ENCODE assay signal across 13 cellular contexts in the genomic region with DNA sequence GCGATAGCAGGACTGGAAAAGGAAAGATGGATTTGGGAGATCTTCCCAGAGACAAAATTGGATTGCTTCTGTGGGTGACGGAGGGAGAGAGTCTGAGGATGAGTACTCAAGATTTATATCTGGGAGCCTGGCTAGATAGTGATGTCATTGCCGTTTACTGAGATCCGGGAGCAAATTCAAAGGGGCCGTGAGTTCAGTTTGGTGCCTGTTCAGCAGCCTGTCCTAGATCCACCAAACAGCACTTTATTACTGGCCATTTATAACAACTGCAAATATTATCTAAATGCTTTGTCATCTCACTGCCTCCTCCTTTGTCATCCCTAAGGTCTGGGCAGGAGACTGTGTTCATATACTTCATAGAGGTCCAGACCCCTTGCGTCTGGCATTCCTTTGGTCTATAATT. TPM values are rescaled to one million over a fixed set of nuclear protein-coding genes. Genes with fewer than 3 reads are reported as not detected.
DNase-seq lines count a peak whose midpoint lies in the region; ATAC-seq and TF ChIP-seq lines count a peak whose summit lies in the region.
"Had no signal": no experiment of that assay in that cellular context is flagged by ENCODE, and none has a peak within 500 bp of the region (broad histone marks: within the 10 kb centered on the region; RNA-seq: fewer than 3 reads in every experiment).

No MANE protein-coding gene starts in this region.

- H3F3A ChIP-seq in PC-9 (ENCODE audit: insufficient read depth, low read depth) = peaks cover 36% of the 10 kb centered on the region

- no peak for TF ChIP-seq POLR2A in esophagus muscularis mucosa (IDR thresholded peaks at IDR 0.05; ENCODE audit: low read depth)
- TF ChIP-seq POLR2A in sigmoid colon (IDR thresholded peaks at IDR 0.05) = no peak
- no peak for TF ChIP-seq POLR2A in testis (IDR thresholded peaks at IDR 0.05)

- 35% methylated on average over 6 of the region's 6 CpGs for WGBS in esophagus muscularis mucosa
- WGBS in sigmoid colon, 2 donors = 70 to 72% methylated on average over 6 of the region's 6 CpGs
- 72 to 74% methylated on average over 6 of the region's 6 CpGs for WGBS in testis, 2 donors

- H3K36me3 ChIP-seq in PC-9 (ENCODE audit: low read depth) = no peaks in the 10 kb centered on the region
- no peaks in the 10 kb centered on the region for H3K36me3 ChIP-seq in esophagus muscularis mucosa
- H3K36me3 ChIP-seq in sigmoid colon = no peaks in the 10 kb centered on the region
- no peaks in the 10 kb centered on the region for H3K36me3 ChIP-seq in testis (ENCODE audit: low read depth, missing control alignments)

- no peaks in the 10 kb centered on the region for H4K20me1 ChIP-seq in PC-9 (ENCODE audit: insufficient read depth)

- TF ChIP-seq EP300 in esophagus muscularis mucosa (IDR thresholded peaks at IDR 0.05) = no peak
- TF ChIP-seq EP300 in sigmoid colon (IDR thresholded peaks at IDR 0.05) = no peak

- POLR2A ChIA-PET in PC-9 (lab: Charles Lee; ENCODE audit: unreplicated experiment) = interaction anchor here (0.6 kb wide), 1 partner anchor 311 kb away, joined by 15 read pairs; no protein-coding TSS in a partner anchor

- no peaks in the 10 kb centered on the region for H3K9me3 ChIP-seq in PC-9 (ENCODE audit: insufficient read depth, low read depth)
- H3K9me3 ChIP-seq in esophagus muscularis mucosa = no peaks in the 10 kb centered on the region
- no peaks in the 10 kb centered on the region for H3K9me3 ChIP-seq in sigmoid colon
- H3K9me3 ChIP-seq in testis = no peaks in the 10 kb centered on the region
- H3K9me3 ChIP-seq: SJCRH30 had no signal

- CTCF ChIA-PET in PC-9 (lab: Charles Lee) = interaction anchor here (0.7 to 1.3 kb wide), 2 partner anchors 24 to 83 kb away, joined by 3 read pairs; no protein-coding TSS in a partner anchor

- H3K4me1 ChIP-seq in PC-9 (replicated peaks; ENCODE audit: insufficient read depth) = peaks cover 80% of the 10 kb centered on the region
- H3K4me1 ChIP-seq in esophagus muscularis mucosa = peaks cover 65 to 86% (median 82%) of the 10 kb centered on the region in 4 donors
- H3K4me1 ChIP-seq in sigmoid colon = peaks cover 0 to 92% (median 76%) of the 10 kb centered on the region in 4 donors
- H3K4me1 ChIP-seq in testis = peaks cover 14% of the 10 kb centered on the region

- TF ChIP-seq CTCF in PC-9 (conservative IDR thresholded peaks at IDR 0.05) (no peak), esophagus muscularis mucosa (IDR thresholded peaks at IDR 0.05) (no peak), sigmoid colon (IDR thresholded peaks at IDR 0.05) (no peak), testis (IDR thresholded peaks at IDR 0.05) (no peak)

- H3K4me3 ChIP-seq in PC-9 (no peak overlapping the region), esophagus muscularis mucosa (no peak overlapping the region), sigmoid colon (peak overlapping the region in 1 of 4 donors; percentile 2), testis (no peak overlapping the region)
- H3K4me3 ChIP-seq: SJCRH30 had no signal

- peaks cover 89% of the 10 kb centered on the region for H3K79me2 ChIP-seq in PC-9 (ENCODE audit: low read depth)

- H3K27me3 ChIP-seq in PC-9 (ENCODE audit: insufficient read depth, low read depth) (no peaks in the 10 kb centered on the region), esophagus muscularis mucosa (no peaks in the 10 kb centered on the region), sigmoid colon (no peaks in the 10 kb centered on the region), testis (no peaks in the 10 kb centered on the region)
- H3K27me3 ChIP-seq: SJCRH30 had no signal

- no TSS peak for BruUV-seq in PC-9 (replicated peaks; lab: Mats Ljungman, UMichigan)

- intact Hi-C loops in PC-9 (cut with micrococcal nuclease; ENCODE audit: unreplicated experiment) = no loop called here
- intact Hi-C loops in esophagus muscularis mucosa (cut with DNase I) = no loop called here
- intact Hi-C loops in sigmoid colon (cut with DNase I) = loop anchor here (2.0 kb wide), 1 partner anchor 21 kb away; no protein-coding TSS in a partner anchor
- intact Hi-C loops in testis (cut with DNase I; ENCODE audit: low total_unique reads) = no loop called here

- H3K9me2 ChIP-seq in PC-9 (ENCODE audit: insufficient read depth) = no peaks in the 10 kb centered on the region

- ATAC-seq in HG03460 (IDR thresholded peaks at IDR 0.05; ENCODE audit: unreplicated experiment) = no peak

- H3K4me2 ChIP-seq in PC-9 = peak overlapping the region; percentile 30

- peak; percentile 73 for DNase-seq in SIG-M5 treated with dmso at 0.1 percent for 504 hours (lab: John Stamatoyannopoulos, UW; ENCODE audit: unreplicated experiment)
- no peak for DNase-seq in SIG-M5 (lab: John Stamatoyannopoulos, UW)
- DNase-seq in PC-9 = no peak
- DNase-seq in esophagus muscularis mucosa (ENCODE audit: extremely low spot score) = no peak
- DNase-seq in sigmoid colon = peak; percentile 76
- DNase-seq in testis = no peak
- no peak for DNase-seq in NCI-H2227 (lab: John Stamatoyannopoulos, UW; ENCODE audit: unreplicated experiment)
- DNase-seq: NCI-H2029 treated with DMSO at 0.1 percent for 48 hours; SJCRH30; stimulated activated CD4-positive, alpha-beta T cell treated with anti-CD3 and anti-CD28 coated beads, Interleukin-2, amount 100 ng/mL, for 48 hours had no signal

- H2AFZ ChIP-seq in PC-9 = no peak overlapping the region

- H3K27ac ChIP-seq in PC-9 (peak overlapping the region; percentile 72), esophagus muscularis mucosa (replicated peaks in 1 of 4) (peak overlapping the region; percentile 53 to 71 (median 69)), sigmoid colon (peak overlapping the region; percentile 55 to 88 (median 82)), testis (no peak overlapping the region)
- H3K27ac ChIP-seq: 22Rv1, SJCRH30 had no signal

RNA-seq across cellular contexts. Expression of gene MAPKAPK2, which starts 29.2 kb away (rescaled TPM):
- total RNA-seq in PC-9 (2021) (62.6 and 70.6 TPM in 2 replicates), esophagus muscularis mucosa (10 to 100 TPM; 37.8 to 70.1 (median 61.7) TPM), sigmoid colon (10 to 100 TPM; 32.1 to 61.4 (median 40.5) TPM), testis (10 to 100 TPM; 66.3 to 69.1 TPM)
- polyA plus RNA-seq in sigmoid colon (10 to 100 TPM; 37.8 to 55.5 (median 39.3) TPM), testis (ENCODE audit: insufficient read depth, low read depth, low replicate concordance) (76.5 TPM)

RNA-seq across cellular contexts. Expression of gene IL19, which starts 56.7 kb away (rescaled TPM):
- total RNA-seq in PC-9 (2021) (not detected in 2 replicates), esophagus muscularis mucosa (not detected), sigmoid colon (not detected), testis (not detected)
- polyA plus RNA-seq in sigmoid colon (under 1 TPM in 1 of 3 donors, not detected in 2; 0.10 TPM), testis (ENCODE audit: insufficient read depth, low read depth, low replicate concordance) (0.37 TPM)
- total RNA-seq: cerebellum, SJCRH30 had no signal

RNA-seq across cellular contexts. Expression of gene IL10, which starts 58.4 kb away (rescaled TPM):
- total RNA-seq in PC-9 (2021) (not detected in 2 replicates), esophagus muscularis mucosa (1 to 10 TPM in 3 of 4 donors, under 1 TPM in 1; 0.83 to 5.1 (median 3.5) TPM), sigmoid colon (10 to 100 TPM in 2 of 4 donors, 1 to 10 TPM in 2; 1.7 to 11.1 (median 8.2) TPM), testis (1 to 10 TPM; 1.4 to 1.7 TPM)
- polyA plus RNA-seq in sigmoid colon (10 to 100 TPM in 1 of 3 donors, 1 to 10 TPM in 2; 1.6 to 16.8 (median 2.8) TPM), testis (ENCODE audit: insufficient read depth, low read depth, low replicate concordance) (3.5 TPM)

Comparison
In these comparisons a context has a peak if more than half of its experiments do, and no peak if none do; other contexts are left out.
1. DNase-seq: peak in SIG-M5 treated with dmso at 0.1 percent for 504 hours (single experiment) and sigmoid colon (single experiment); none in SIG-M5 (single experiment), PC-9 (0 of 2), esophagus muscularis mucosa (single experiment), testis (single experiment) and NCI-H2227 (single experiment).
2. H3K27ac ChIP-seq: peak in PC-9 (single experiment), esophagus muscularis mucosa (4 of 4) and sigmoid colon (4 of 4); none in testis (0 of 2).